10 cellular contexts compared by ENCODE assay signal in genomic region chr1:54995835-54996234, GRCh38. TPM values are rescaled to one million over a fixed set of nuclear protein-coding genes. Genes with fewer than 3 reads are reported as not detected.
DNase-seq lines count a peak whose midpoint lies in the region; ATAC-seq and TF ChIP-seq lines count a peak whose summit lies in the region.
"Had no signal": no experiment of that assay in that cellular context is flagged by ENCODE, and none has a peak within 500 bp of the region (broad histone marks: within the 10 kb centered on the region; RNA-seq: fewer than 3 reads in every experiment).

No MANE protein-coding gene starts in this region.

- H3K4me1 Mint-ChIP-seq in WTC11, result peaks cover 42% of the 10 kb centered on the region
- H3K4me1 Mint-ChIP-seq in activated naive CD8-positive, alpha-beta T cell (ENCODE audit: low read depth), result peaks cover 20% of the 10 kb centered on the region

- no peak overlapping the region for H3K4me2 ChIP-seq in KMS-11

- POLR2A ChIA-PET in WTC11 (lab: Charles Lee), result no interaction called here

- H3K27me3 ChIP-seq in KMS-11 (ENCODE audit: insufficient read depth, low read depth), result no peaks in the 10 kb centered on the region

- H3K9me3 Mint-ChIP-seq in WTC11, result peaks cover 3% of the 10 kb centered on the region; the same call in 1 of the 2 replicates
- no peaks in the 10 kb centered on the region for H3K9me3 Mint-ChIP-seq in activated naive CD8-positive, alpha-beta T cell (ENCODE audit: low read depth)

- DNase-seq in WTC11 (ENCODE audit: low spot score), result no peak
- peak; percentile 19 to 23 for DNase-seq in stimulated activated CD4-positive, alpha-beta T cell treated with anti-CD3 and anti-CD28 coated beads, Interleukin-2, amount 100 ng/mL, for 24 hours
- DNase-seq in UCSD-AML1 (lab: John Stamatoyannopoulos, UW; ENCODE audit: unreplicated experiment), result no peak
- no peak for DNase-seq in HuH-7 (ENCODE audit: low spot score)

- H3K27me3 Mint-ChIP-seq in WTC11 (ENCODE audit: low read depth), result peaks cover 57% of the 10 kb centered on the region
- peaks cover 14% of the 10 kb centered on the region for H3K27me3 Mint-ChIP-seq in activated naive CD8-positive, alpha-beta T cell

- H3K4me3 Mint-ChIP-seq in WTC11, result peak overlapping the region; percentile 63
- H3K4me3 Mint-ChIP-seq in activated naive CD8-positive, alpha-beta T cell, result peak overlapping the region; percentile 54

- CTCF ChIA-PET in WTC11 (lab: Charles Lee), result interaction anchor here (1.1 to 11.2 kb wide), 11 partner anchors 10 to 108 kb away, joined by 4 to 373 read pairs (median 17); partner anchors contain the start of genes DHCR24, PCSK9 and TMEM61

- H4K20me1 ChIP-seq in KMS-11 (ENCODE audit: insufficient read depth), result no peaks in the 10 kb centered on the region

- H3K79me2 ChIP-seq in KMS-11 (ENCODE audit: insufficient read depth, low read depth), result no peaks in the 10 kb centered on the region

- no peak overlapping the region for H3K27ac ChIP-seq in KMS-11
- H3K27ac ChIP-seq: pancreas had no signal

- H3K4me1 ChIP-seq in KMS-11 (ENCODE audit: low read depth, poor library complexity, severe bottlenecking), result no peaks in the 10 kb centered on the region

- no peaks in the 10 kb centered on the region for H3K36me3 Mint-ChIP-seq in WTC11
- H3K36me3 Mint-ChIP-seq in activated naive CD8-positive, alpha-beta T cell, result no peaks in the 10 kb centered on the region

- no peak overlapping the region for H3K4me3 ChIP-seq in KMS-11 (IDR thresholded peaks at IDR 0.05; ENCODE audit: insufficient read depth, low read depth, low read length)

- H3K27ac Mint-ChIP-seq in WTC11, result no peak overlapping the region
- no peak overlapping the region for H3K27ac Mint-ChIP-seq in activated naive CD8-positive, alpha-beta T cell

- ATAC-seq in WTC11 (no peak), GM18909 (IDR thresholded peaks at IDR 0.05; ENCODE audit: poor library complexity, unreplicated experiment) (no peak)

- TF ChIP-seq CTCF in KMS-11 (conservative IDR thresholded peaks at IDR 0.05; ENCODE audit: low read depth, low read length), result no peak
- TF ChIP-seq CTCF in WTC11 (IDR thresholded peaks at IDR 0.05), result no peak

- H3K9ac ChIP-seq in KMS-11, result no peak overlapping the region

- peak overlapping the region; percentile 22; the same call in 1 of the 2 replicates for H2AFZ ChIP-seq in KMS-11 (ENCODE audit: low read depth)

- no peaks in the 10 kb centered on the region for H3K36me3 ChIP-seq in KMS-11 (ENCODE audit: insufficient read depth)
- H3K36me3 ChIP-seq: pancreas had no signal

TF ChIP-seq in WTC11, 78 proteins besides CTCF, POLR2A, EP300 and RAD21:
- TF ChIP-seq, protein P1, sequence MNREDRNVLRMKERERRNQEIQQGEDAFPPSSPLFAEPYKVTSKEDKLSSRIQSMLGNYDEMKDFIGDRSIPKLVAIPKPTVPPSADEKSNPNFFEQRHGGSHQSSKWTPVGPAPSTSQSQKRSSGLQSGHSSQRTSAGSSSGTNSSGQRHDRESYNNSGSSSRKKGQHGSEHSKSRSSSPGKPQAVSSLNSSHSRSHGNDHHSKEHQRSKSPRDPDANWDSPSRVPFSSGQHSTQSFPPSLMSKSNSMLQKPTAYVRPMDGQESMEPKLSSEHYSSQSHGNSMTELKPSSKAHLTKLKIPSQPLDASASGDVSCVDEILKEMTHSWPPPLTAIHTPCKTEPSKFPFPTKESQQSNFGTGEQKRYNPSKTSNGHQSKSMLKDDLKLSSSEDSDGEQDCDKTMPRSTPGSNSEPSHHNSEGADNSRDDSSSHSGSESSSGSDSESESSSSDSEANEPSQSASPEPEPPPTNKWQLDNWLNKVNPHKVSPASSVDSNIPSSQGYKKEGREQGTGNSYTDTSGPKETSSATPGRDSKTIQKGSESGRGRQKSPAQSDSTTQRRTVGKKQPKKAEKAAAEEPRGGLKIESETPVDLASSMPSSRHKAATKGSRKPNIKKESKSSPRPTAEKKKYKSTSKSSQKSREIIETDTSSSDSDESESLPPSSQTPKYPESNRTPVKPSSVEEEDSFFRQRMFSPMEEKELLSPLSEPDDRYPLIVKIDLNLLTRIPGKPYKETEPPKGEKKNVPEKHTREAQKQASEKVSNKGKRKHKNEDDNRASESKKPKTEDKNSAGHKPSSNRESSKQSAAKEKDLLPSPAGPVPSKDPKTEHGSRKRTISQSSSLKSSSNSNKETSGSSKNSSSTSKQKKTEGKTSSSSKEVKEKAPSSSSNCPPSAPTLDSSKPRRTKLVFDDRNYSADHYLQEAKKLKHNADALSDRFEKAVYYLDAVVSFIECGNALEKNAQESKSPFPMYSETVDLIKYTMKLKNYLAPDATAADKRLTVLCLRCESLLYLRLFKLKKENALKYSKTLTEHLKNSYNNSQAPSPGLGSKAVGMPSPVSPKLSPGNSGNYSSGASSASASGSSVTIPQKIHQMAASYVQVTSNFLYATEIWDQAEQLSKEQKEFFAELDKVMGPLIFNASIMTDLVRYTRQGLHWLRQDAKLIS (CRISPR knock-in tag; IDR thresholded peaks at IDR 0.05; ENCODE audit: borderline replicate concordance), result no peak
- TF ChIP-seq MXD4 (CRISPR knock-in tag; IDR thresholded peaks at IDR 0.05; ENCODE audit: borderline replicate concordance) (no peak), ZNF232 (CRISPR knock-in tag; IDR thresholded peaks at IDR 0.05) (no peak), E2F5 (CRISPR knock-in tag; IDR thresholded peaks at IDR 0.05) (no peak), ELF4 (CRISPR knock-in tag; IDR thresholded peaks at IDR 0.05; ENCODE audit: low read depth) (no peak), ZNF416 (CRISPR knock-in tag; IDR thresholded peaks at IDR 0.05) (no peak), ZNF423 (CRISPR knock-in tag; IDR thresholded peaks at IDR 0.05) (no peak)
- TF ChIP-seq, protein P2, sequence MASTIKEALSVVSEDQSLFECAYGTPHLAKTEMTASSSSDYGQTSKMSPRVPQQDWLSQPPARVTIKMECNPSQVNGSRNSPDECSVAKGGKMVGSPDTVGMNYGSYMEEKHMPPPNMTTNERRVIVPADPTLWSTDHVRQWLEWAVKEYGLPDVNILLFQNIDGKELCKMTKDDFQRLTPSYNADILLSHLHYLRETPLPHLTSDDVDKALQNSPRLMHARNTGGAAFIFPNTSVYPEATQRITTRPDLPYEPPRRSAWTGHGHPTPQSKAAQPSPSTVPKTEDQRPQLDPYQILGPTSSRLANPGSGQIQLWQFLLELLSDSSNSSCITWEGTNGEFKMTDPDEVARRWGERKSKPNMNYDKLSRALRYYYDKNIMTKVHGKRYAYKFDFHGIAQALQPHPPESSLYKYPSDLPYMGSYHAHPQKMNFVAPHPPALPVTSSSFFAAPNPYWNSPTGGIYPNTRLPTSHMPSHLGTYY (CRISPR knock-in tag; IDR thresholded peaks at IDR 0.05), result no peak
- TF ChIP-seq, protein P3, sequence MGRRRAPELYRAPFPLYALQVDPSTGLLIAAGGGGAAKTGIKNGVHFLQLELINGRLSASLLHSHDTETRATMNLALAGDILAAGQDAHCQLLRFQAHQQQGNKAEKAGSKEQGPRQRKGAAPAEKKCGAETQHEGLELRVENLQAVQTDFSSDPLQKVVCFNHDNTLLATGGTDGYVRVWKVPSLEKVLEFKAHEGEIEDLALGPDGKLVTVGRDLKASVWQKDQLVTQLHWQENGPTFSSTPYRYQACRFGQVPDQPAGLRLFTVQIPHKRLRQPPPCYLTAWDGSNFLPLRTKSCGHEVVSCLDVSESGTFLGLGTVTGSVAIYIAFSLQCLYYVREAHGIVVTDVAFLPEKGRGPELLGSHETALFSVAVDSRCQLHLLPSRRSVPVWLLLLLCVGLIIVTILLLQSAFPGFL (CRISPR knock-in tag; IDR thresholded peaks at IDR 0.05; ENCODE audit: borderline replicate concordance), result no peak

RNA-seq across cellular contexts. Expression of gene BSND, which starts 2.9 kb away (rescaled TPM):
- 0.30 to 0.42 TPM (median 0.37 TPM) in 3 replicates for total RNA-seq in WTC11 (2021)
- total RNA-seq: glomerular endothelial cell, pancreas had no signal

RNA-seq across cellular contexts. Expression of gene TMEM61, which starts 15.4 kb away (rescaled TPM):
- 0.41 to 0.74 TPM (median 0.44 TPM) in 3 replicates for total RNA-seq in WTC11 (2021)
- total RNA-seq: glomerular endothelial cell, liver had no signal

RNA-seq across cellular contexts. Expression of gene PCSK9, which starts 43.5 kb away (rescaled TPM):
- 47.9 to 73.2 TPM (median 49.3 TPM) in 3 replicates for total RNA-seq in WTC11 (2021)

Comparison
In these comparisons a context has a peak if more than half of its experiments do, and no peak if none do; other contexts are left out.
1. DNase-seq: peak in stimulated activated CD4-positive, alpha-beta T cell treated with anti-CD3 and anti-CD28 coated beads, Interleukin-2, amount 100 ng/mL, for 24 hours (2 of 2); none in WTC11 (single experiment), UCSD-AML1 (single experiment) and HuH-7 (single experiment).